Comparison of ENCODE assay signal across 12 cellular contexts in the genomic region with DNA sequence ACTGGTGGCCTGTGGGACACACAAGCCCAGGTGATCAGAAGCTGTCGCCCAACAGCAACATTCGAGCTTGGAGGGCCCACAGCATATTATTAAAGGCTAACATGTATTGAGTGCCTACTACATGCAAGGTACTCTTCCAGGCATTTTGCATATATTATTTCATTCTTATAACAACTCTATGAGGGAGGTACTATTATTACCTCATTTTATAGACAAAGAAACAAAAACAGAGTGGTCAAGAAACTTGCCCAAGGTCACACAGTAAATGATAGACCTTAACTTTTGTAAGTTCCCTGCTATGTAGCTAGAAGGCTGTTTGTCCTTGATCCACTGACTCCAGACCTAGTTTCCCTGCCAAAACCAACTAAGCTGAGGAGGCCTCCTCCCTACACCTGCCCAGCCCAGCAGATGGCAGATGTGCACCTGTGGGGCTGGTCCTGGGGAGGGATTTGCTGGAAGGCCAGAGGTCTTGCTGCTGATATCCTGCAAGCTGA. TPM values are rescaled to one million over a fixed set of nuclear protein-coding genes. Genes with fewer than 3 reads are reported as not detected.
DNase-seq lines count a peak whose midpoint lies in the region; ATAC-seq and TF ChIP-seq lines count a peak whose summit lies in the region.
"Had no signal": no experiment of that assay in that cellular context is flagged by ENCODE, and none has a peak within 500 bp of the region (broad histone marks: within the 10 kb centered on the region; RNA-seq: fewer than 3 reads in every experiment).

No MANE protein-coding gene starts in this region.

- H3K36me3 ChIP-seq in transverse colon: peaks cover 0 to 68% (median 33%) of the 10 kb centered on the region in 4 donors

- H3K27ac Mint-ChIP-seq in activated naive CD4-positive, alpha-beta T cell treated with anti-CD3 and anti-CD28 coated beads for 36 hours: no peak overlapping the region
- no peak overlapping the region for H3K27ac Mint-ChIP-seq in activated naive CD4-positive, alpha-beta T cell treated with anti-CD3 and anti-CD28 coated beads, Interleukin-2, amount 10 ng/mL, durations not matched to agents 7 days and 5 days
- no peak overlapping the region for H3K27ac Mint-ChIP-seq in WTC11

- H3K4me3 ChIP-seq in transverse colon: no peak overlapping the region

- peak; percentile 26 for DNase-seq in activated naive CD4-positive, alpha-beta T cell treated with anti-CD3 and anti-CD28 coated beads for 36 hours
- no peak for DNase-seq in activated naive CD4-positive, alpha-beta T cell treated with anti-CD3 and anti-CD28 coated beads, Interleukin-2, amount 10 ng/mL, durations not matched to agents 7 days and 5 days
- peak; percentile 24 for DNase-seq in WTC11 (ENCODE audit: low spot score)
- DNase-seq in iPS-NIHi11 (ENCODE audit: low spot score): peak; percentile 17
- DNase-seq in transverse colon: peak; percentile 53
- no peak for DNase-seq in NCI-H446 treated with DMSO at 0.1 percent for 48 hours (lab: John Stamatoyannopoulos, UW)
- DNase-seq in UCSD-AML1 (lab: John Stamatoyannopoulos, UW; ENCODE audit: unreplicated experiment): no peak
- DNase-seq: glutamatergic neuron; stimulated activated CD4-positive, alpha-beta T cell treated with anti-CD3 and anti-CD28 coated beads, Interleukin-2, amount 100 ng/mL, for 24 hours; stimulated activated naive CD4-positive, alpha-beta T cell treated with Interleukin-2 at 50 U/mL for 16 hours had no signal

- H3K36me3 Mint-ChIP-seq in activated naive CD4-positive, alpha-beta T cell treated with anti-CD3 and anti-CD28 coated beads for 36 hours (ENCODE audit: low read depth): peaks cover 39% of the 10 kb centered on the region
- peaks cover 68% of the 10 kb centered on the region for H3K36me3 Mint-ChIP-seq in activated naive CD4-positive, alpha-beta T cell treated with anti-CD3 and anti-CD28 coated beads, Interleukin-2, amount 10 ng/mL, durations not matched to agents 7 days and 5 days
- peaks cover 83% of the 10 kb centered on the region for H3K36me3 Mint-ChIP-seq in WTC11

- H3K27me3 ChIP-seq in transverse colon: no peaks in the 10 kb centered on the region

- POLR2A ChIA-PET in WTC11 (lab: Charles Lee): no interaction called here

- no peak for TF ChIP-seq CTCF in WTC11 (IDR thresholded peaks at IDR 0.05)
- TF ChIP-seq CTCF in transverse colon (IDR thresholded peaks at IDR 0.05): peak in 4 of 5 experiments; percentile 21 to 39 (median 28)

- H3K4me3 Mint-ChIP-seq in activated naive CD4-positive, alpha-beta T cell treated with anti-CD3 and anti-CD28 coated beads for 36 hours: no peak overlapping the region
- no peak overlapping the region for H3K4me3 Mint-ChIP-seq in activated naive CD4-positive, alpha-beta T cell treated with anti-CD3 and anti-CD28 coated beads, Interleukin-2, amount 10 ng/mL, durations not matched to agents 7 days and 5 days
- H3K4me3 Mint-ChIP-seq in WTC11: no peak overlapping the region

- no peak for TF ChIP-seq POLR2A in transverse colon (IDR thresholded peaks at IDR 0.05)

- H3K27ac ChIP-seq in transverse colon: peak overlapping the region in 3 of 4 donors; percentile 15 to 29 (median 19)

- WGBS in transverse colon (ENCODE audit: low coverage in 1 of 2), 2 donors: 90 to 93% methylated on average over 2 of the region's 2 CpGs

- H3K27me3 Mint-ChIP-seq in activated naive CD4-positive, alpha-beta T cell treated with anti-CD3 and anti-CD28 coated beads for 36 hours (ENCODE audit: low read depth): no peaks in the 10 kb centered on the region
- no peaks in the 10 kb centered on the region for H3K27me3 Mint-ChIP-seq in activated naive CD4-positive, alpha-beta T cell treated with anti-CD3 and anti-CD28 coated beads, Interleukin-2, amount 10 ng/mL, durations not matched to agents 7 days and 5 days
- no peaks in the 10 kb centered on the region for H3K27me3 Mint-ChIP-seq in WTC11 (ENCODE audit: low read depth)

- H3K4me1 ChIP-seq in transverse colon: peaks cover 0 to 6% (median 0%) of the 10 kb centered on the region in 4 donors

- TF ChIP-seq EP300 in transverse colon (IDR thresholded peaks at IDR 0.05; ENCODE audit: low read depth): no peak

- CTCF ChIA-PET in activated naive CD4-positive, alpha-beta T cell treated with anti-CD3 and anti-CD28 coated beads for 36 hours (lab: Charles Lee): interaction anchor here (1.1 kb wide), 1 partner anchor 17 kb away, joined by 3 read pairs; no protein-coding TSS in a partner anchor
- CTCF ChIA-PET in activated naive CD4-positive, alpha-beta T cell treated with anti-CD3 and anti-CD28 coated beads, Interleukin-2, amount 10 ng/mL, durations not matched to agents 7 days and 5 days (lab: Charles Lee): interaction anchor here (1.0 kb wide), 1 partner anchor 159 kb away, joined by 4 read pairs; a partner anchor contains a TSS
- CTCF ChIA-PET in WTC11 (lab: Charles Lee): interaction anchor here (0.8 to 1.8 kb wide), 2 partner anchors 48 to 52 kb away, joined by 3 to 6 read pairs; no protein-coding TSS in a partner anchor

- in situ Hi-C loops in transverse colon (cut with MboI; ENCODE audit: low pct_ligation_motif_present in 1 of 4, low pct_unique_long_range_greater_than_20kb in 1 of 4, low sequenced_read_pairs in 3 of 4): no loop called here

- peaks cover 9% of the 10 kb centered on the region for H3K4me1 Mint-ChIP-seq in activated naive CD4-positive, alpha-beta T cell treated with anti-CD3 and anti-CD28 coated beads for 36 hours (ENCODE audit: low read depth)
- H3K4me1 Mint-ChIP-seq in activated naive CD4-positive, alpha-beta T cell treated with anti-CD3 and anti-CD28 coated beads, Interleukin-2, amount 10 ng/mL, durations not matched to agents 7 days and 5 days: peaks cover 10% of the 10 kb centered on the region
- H3K4me1 Mint-ChIP-seq in WTC11: no peaks in the 10 kb centered on the region

- intact Hi-C loops in activated naive CD4-positive, alpha-beta T cell treated with anti-CD3 and anti-CD28 coated beads for 36 hours (cut with micrococcal nuclease): loop anchor here (5.0 kb wide), 2 partner anchors 160 to 200 kb away; a partner anchor contains a TSS
- intact Hi-C loops in transverse colon (cut with DNase I; ENCODE audit: low total_unique reads): no loop called here

- no peaks in the 10 kb centered on the region for H3K9me3 ChIP-seq in transverse colon

- no peaks in the 10 kb centered on the region for H3K9me3 Mint-ChIP-seq in activated naive CD4-positive, alpha-beta T cell treated with anti-CD3 and anti-CD28 coated beads for 36 hours
- no peaks in the 10 kb centered on the region for H3K9me3 Mint-ChIP-seq in activated naive CD4-positive, alpha-beta T cell treated with anti-CD3 and anti-CD28 coated beads, Interleukin-2, amount 10 ng/mL, durations not matched to agents 7 days and 5 days
- no peaks in the 10 kb centered on the region for H3K9me3 Mint-ChIP-seq in WTC11

- ATAC-seq in WTC11 (no peak), HG02588 (IDR thresholded peaks at IDR 0.05; ENCODE audit: unreplicated experiment) (no peak)

TF ChIP-seq in WTC11, 78 proteins besides CTCF, POLR2A, EP300 and RAD21:
- TF ChIP-seq, protein P1, sequence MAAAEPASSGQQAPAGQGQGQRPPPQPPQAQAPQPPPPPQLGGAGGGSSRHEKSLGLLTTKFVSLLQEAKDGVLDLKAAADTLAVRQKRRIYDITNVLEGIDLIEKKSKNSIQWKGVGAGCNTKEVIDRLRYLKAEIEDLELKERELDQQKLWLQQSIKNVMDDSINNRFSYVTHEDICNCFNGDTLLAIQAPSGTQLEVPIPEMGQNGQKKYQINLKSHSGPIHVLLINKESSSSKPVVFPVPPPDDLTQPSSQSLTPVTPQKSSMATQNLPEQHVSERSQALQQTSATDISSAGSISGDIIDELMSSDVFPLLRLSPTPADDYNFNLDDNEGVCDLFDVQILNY (CRISPR knock-in tag; IDR thresholded peaks at IDR 0.05): no peak
- TF ChIP-seq SMAD4 (CRISPR knock-in tag; IDR thresholded peaks at IDR 0.05): no peak
- TF ChIP-seq GABPB1 (CRISPR knock-in tag; IDR thresholded peaks at IDR 0.05): no peak
- TF ChIP-seq, protein P2, sequence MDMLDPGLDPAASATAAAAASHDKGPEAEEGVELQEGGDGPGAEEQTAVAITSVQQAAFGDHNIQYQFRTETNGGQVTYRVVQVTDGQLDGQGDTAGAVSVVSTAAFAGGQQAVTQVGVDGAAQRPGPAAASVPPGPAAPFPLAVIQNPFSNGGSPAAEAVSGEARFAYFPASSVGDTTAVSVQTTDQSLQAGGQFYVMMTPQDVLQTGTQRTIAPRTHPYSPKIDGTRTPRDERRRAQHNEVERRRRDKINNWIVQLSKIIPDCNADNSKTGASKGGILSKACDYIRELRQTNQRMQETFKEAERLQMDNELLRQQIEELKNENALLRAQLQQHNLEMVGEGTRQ (CRISPR knock-in tag; IDR thresholded peaks at IDR 0.05): no peak
TF ChIP-seq in WTC11: peak in this region for 0.

RNA-seq across cellular contexts. Expression of a gene that starts 35.7 kb away (rescaled TPM):
- 10 to 100 TPM; 33.0 to 37.5 TPM for total RNA-seq in activated naive CD4-positive, alpha-beta T cell treated with anti-CD3 and anti-CD28 coated beads for 36 hours
- 28.3 to 32.5 TPM (median 29.2 TPM) in 3 replicates for total RNA-seq in WTC11 (2021)
- 10 to 100 TPM; 45.6 to 59.9 (median 53.4) TPM for total RNA-seq in transverse colon

RNA-seq across cellular contexts. Expression of a gene that starts 40.2 kb away (rescaled TPM):
- total RNA-seq in activated naive CD4-positive, alpha-beta T cell treated with anti-CD3 and anti-CD28 coated beads for 36 hours: not detected
- total RNA-seq in WTC11 (2021) (1.1 to 1.4 TPM (median 1.1 TPM) in 3 replicates), transverse colon (not detected)
- total RNA-seq: lung microvascular endothelial cell had no signal

Comparison
In these comparisons a context has a peak if more than half of its experiments do, and no peak if none do; other contexts are left out.
1. DNase-seq: peak in activated naive CD4-positive, alpha-beta T cell treated with anti-CD3 and anti-CD28 coated beads for 36 hours (single experiment), WTC11 (single experiment), iPS-NIHi11 (single experiment) and transverse colon (single experiment); none in activated naive CD4-positive, alpha-beta T cell treated with anti-CD3 and anti-CD28 coated beads, Interleukin-2, amount 10 ng/mL, durations not matched to agents 7 days and 5 days (single experiment), NCI-H446 treated with DMSO at 0.1 percent for 48 hours (single experiment) and UCSD-AML1 (single experiment).